In the genomic region with DNA sequence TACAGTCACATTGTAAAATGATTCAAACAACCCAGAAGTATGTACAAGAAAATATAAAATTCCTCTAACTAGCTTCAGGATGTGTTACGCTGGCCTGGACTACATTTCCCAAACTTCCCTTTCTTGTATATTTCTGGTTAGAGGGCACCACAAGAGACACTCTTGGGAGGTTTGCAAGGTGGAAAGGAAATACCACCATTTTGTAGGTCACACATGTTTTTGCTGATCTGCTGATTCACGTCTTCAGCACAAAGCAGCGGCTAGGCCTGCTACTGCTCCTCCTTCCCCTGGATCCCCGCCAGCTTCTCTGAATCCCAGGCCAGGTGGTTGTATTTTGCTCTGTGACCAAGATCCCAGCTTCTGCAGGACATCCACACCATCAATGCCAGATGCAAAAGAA, we compare ENCODE assay signal across 9 cellular contexts.
DNase-seq lines count a peak whose midpoint lies in the region; ATAC-seq and TF ChIP-seq lines count a peak whose summit lies in the region.
"Had no signal": no experiment of that assay in that cellular context is flagged by ENCODE, and none has a peak within 500 bp of the region (broad histone marks: within the 10 kb centered on the region; RNA-seq: fewer than 3 reads in every experiment).

No MANE protein-coding gene starts in this region.

- DNase-seq in NCI-H345 (lab: John Stamatoyannopoulos, UW) (peak; percentile 85), cerebellar cortex (ENCODE audit: low spot score) (peak; percentile 83), renal cortical epithelial cell (ENCODE audit: low read depth) (peak; percentile 61), NCI-H1436 treated with DMSO at 0.1 percent for 48 hours (lab: John Stamatoyannopoulos, UW) (no peak), transverse colon (no peak), erythroblast (lab: John Stamatoyannopoulos, UW) (no peak)
- no peak for DNase-seq in activated CD4-positive, alpha-beta T cell treated with anti-CD3 and anti-CD28 coated beads, Interleukin-2, amount 50 U/mL, for 4 hours
- DNase-seq: NCI-H1436 had no signal

- H3K36me3 ChIP-seq in transverse colon: no peaks in the 10 kb centered on the region

- H3K9me3 ChIP-seq in transverse colon: no peaks in the 10 kb centered on the region

- no peak overlapping the region for H3K4me3 ChIP-seq in transverse colon

- TF ChIP-seq POLR2A in transverse colon (IDR thresholded peaks at IDR 0.05) (no peak), erythroblast (IDR thresholded peaks at IDR 0.05; ENCODE audit: low read length) (no peak)

- H3K4me1 ChIP-seq in transverse colon: no peaks in the 10 kb centered on the region

- TF ChIP-seq EP300 in transverse colon (IDR thresholded peaks at IDR 0.05; ENCODE audit: low read depth): no peak

- no peak for TF ChIP-seq CTCF in transverse colon (IDR thresholded peaks at IDR 0.05)

- no peaks in the 10 kb centered on the region for H3K27me3 ChIP-seq in transverse colon

- H3K27ac ChIP-seq in transverse colon: no peak overlapping the region

- in situ Hi-C loops in transverse colon (cut with MboI; ENCODE audit: low pct_ligation_motif_present in 1 of 4, low pct_unique_long_range_greater_than_20kb in 1 of 4, low sequenced_read_pairs in 3 of 4): loop anchor here in 1 of 4 donors (25.0 kb wide), 1 partner anchor 193 kb away; no protein-coding TSS in a partner anchor

- WGBS in transverse colon (ENCODE audit: low coverage in 1 of 2), 2 donors: 71 to 76% methylated on average over 3 to 4 of the region's 4 CpGs

- peak; percentile 1 for ATAC-seq in GM19395 (IDR thresholded peaks at IDR 0.05; ENCODE audit: unreplicated experiment)

- intact Hi-C loops in transverse colon (cut with DNase I; ENCODE audit: low total_unique reads): loop anchor here (10.0 kb wide), 1 partner anchor 115 kb away; no protein-coding TSS in a partner anchor

Comparison
In these comparisons a context has a peak if more than half of its experiments do, and no peak if none do; other contexts are left out.
1. DNase-seq: peak in NCI-H345 (single experiment), cerebellar cortex (single experiment) and renal cortical epithelial cell (single experiment); none in NCI-H1436 treated with DMSO at 0.1 percent for 48 hours (single experiment), transverse colon (single experiment), activated CD4-positive, alpha-beta T cell treated with anti-CD3 and anti-CD28 coated beads, Interleukin-2, amount 50 U/mL, for 4 hours (0 of 2) and erythroblast (0 of 2).